21 cellular contexts compared by ENCODE assay signal in the genomic region with DNA sequence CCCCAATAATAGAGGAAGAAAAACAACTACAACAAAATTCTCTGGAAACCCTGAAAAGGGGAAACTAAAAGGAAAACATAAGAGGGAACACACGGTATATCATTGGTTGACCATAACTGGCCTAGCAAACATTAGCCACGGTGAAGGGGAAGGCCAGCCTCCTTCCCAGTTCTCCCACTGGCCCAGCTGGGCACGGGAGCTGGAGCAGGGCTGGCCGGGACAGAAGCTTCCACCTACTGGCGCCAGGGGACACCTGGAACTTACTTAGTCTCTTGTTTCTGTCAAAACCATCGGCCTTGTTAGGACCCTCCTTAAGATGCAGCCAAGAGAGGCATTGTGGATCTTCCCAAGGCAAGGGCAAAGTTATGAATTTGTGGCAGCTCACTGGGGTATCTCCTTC. TPM values are rescaled to one million over a fixed set of nuclear protein-coding genes. Genes with fewer than 3 reads are reported as not detected.
"Had no signal": no experiment of that assay in that cellular context is flagged by ENCODE, and none has a peak within 500 bp of the region (broad histone marks: within the 10 kb centered on the region; RNA-seq: fewer than 3 reads in every experiment).

No MANE protein-coding gene starts in this region.

- H3K4me1 ChIP-seq: gastrocnemius medialis, parathyroid adenoma, testis, tibial artery had no signal

- H3K27ac ChIP-seq: gastrocnemius medialis, neutrophil, parathyroid adenoma, testis, tibial artery had no signal

- H3K4me1 Mint-ChIP-seq: mesothelial cell of epicardium; naive B cell; neural crest cell; stimulated activated naive B cell treated with anti-CD40 and anti-IgM and Interleukin-4, amounts not matched to agents 10 μg/mL and 1 μg/mL and 100 μg/mL, for 72 hours had no signal

- H3K9me3 ChIP-seq: gastrocnemius medialis, neutrophil, testis, tibial artery had no signal

- ATAC-seq: gastrocnemius medialis; stimulated activated naive B cell treated with anti-CD40 and anti-IgM and Interleukin-4, amounts not matched to agents 10 μg/mL and 1 μg/mL and 100 μg/mL, for 72 hours had no signal

- H3K4me3 ChIP-seq: gastrocnemius medialis, lung, mucosa of descending colon, testis, tibial artery had no signal

- DNase-seq: cerebellar nuclear complex; cortex of kidney; effector memory CD8-positive, alpha-beta T cell; gastrocnemius medialis; head of caudate nucleus; left ventricle myocardium superior; mucosa of descending colon; naive B cell; stimulated activated CD4-positive, alpha-beta T cell treated with anti-CD3 and anti-CD28 coated beads, Interleukin-4, amount 100 ng/mL, for 4 hours; stimulated activated naive B cell treated with anti-CD40 and anti-IgM and Interleukin-4, amounts not matched to agents 10 μg/mL and 1 μg/mL and 100 μg/mL, for 72 hours; testis; tibial artery had no signal

- H3K9ac ChIP-seq: parathyroid adenoma had no signal

- H3K9me3 Mint-ChIP-seq: effector memory CD8-positive, alpha-beta T cell; mesothelial cell of epicardium; neural crest cell; type B pancreatic cell had no signal

- H3K36me3 ChIP-seq: gastrocnemius medialis, neutrophil, tibial artery had no signal

- H2AFZ ChIP-seq: parathyroid adenoma had no signal

- FAIRE-seq: keratinocyte had no signal

- H3K79me2 ChIP-seq: parathyroid adenoma had no signal

- H3K27me3 Mint-ChIP-seq: effector memory CD8-positive, alpha-beta T cell; naive B cell; natural killer cell treated with Interleukin-12 subunit alpha and Interleukin-12 subunit beta and Interleukin-15 and Interleukin-18, amount 100 ng/mL, for 72 hours; progenitor cell of endocrine pancreas; stimulated activated naive B cell treated with anti-CD40 and anti-IgM and Interleukin-4, amounts not matched to agents 10 μg/mL and 1 μg/mL and 100 μg/mL, for 72 hours; type B pancreatic cell had no signal

- H3K4me3 Mint-ChIP-seq: effector memory CD8-positive, alpha-beta T cell; mesothelial cell of epicardium; natural killer cell treated with Interleukin-12 subunit alpha and Interleukin-12 subunit beta and Interleukin-15 and Interleukin-18, amount 100 ng/mL, for 72 hours; neural crest cell; stimulated activated naive B cell treated with anti-CD40 and anti-IgM and Interleukin-4, amounts not matched to agents 10 μg/mL and 1 μg/mL and 100 μg/mL, for 72 hours; type B pancreatic cell had no signal

- H3K36me3 Mint-ChIP-seq: mesothelial cell of epicardium; naive B cell; stimulated activated naive B cell treated with anti-CD40 and anti-IgM and Interleukin-4, amounts not matched to agents 10 μg/mL and 1 μg/mL and 100 μg/mL, for 72 hours; type B pancreatic cell had no signal

- H3K27me3 ChIP-seq: gastrocnemius medialis, neutrophil, testis, tibial artery had no signal

- H3K27ac Mint-ChIP-seq: effector memory CD8-positive, alpha-beta T cell; mesothelial cell of epicardium; natural killer cell treated with Interleukin-12 subunit alpha and Interleukin-12 subunit beta and Interleukin-15 and Interleukin-18, amount 100 ng/mL, for 72 hours; stimulated activated naive B cell treated with anti-CD40 and anti-IgM and Interleukin-4, amounts not matched to agents 10 μg/mL and 1 μg/mL and 100 μg/mL, for 72 hours; type B pancreatic cell had no signal

RNA-seq across cellular contexts. Expression of a gene that starts 56.1 kb away (rescaled TPM):
- total RNA-seq: left ventricle myocardium superior; natural killer cell treated with Interleukin-12 subunit alpha and Interleukin-12 subunit beta and Interleukin-15 and Interleukin-18, amount 100 ng/mL, for 72 hours had no signal
- polyA plus RNA-seq: keratinocyte had no signal
